20 cellular contexts compared by ENCODE assay signal in genomic region chr17:21218831-21219380, GRCh38.
"Had no signal": no experiment of that assay in that cellular context is flagged by ENCODE, and none has a peak within 500 bp of the region (broad histone marks: within the 10 kb centered on the region; RNA-seq: fewer than 3 reads in every experiment).

No MANE protein-coding gene starts in this region.

- H3K36me3 ChIP-seq: lower lobe of right lung, ovary, right atrium auricular region, thoracic aorta had no signal

- H3K4me3 ChIP-seq: esophagus muscularis mucosa, left ventricle myocardium inferior, lower lobe of right lung, ovary, right atrium auricular region, stomach, thoracic aorta had no signal

- ATAC-seq: lower lobe of right lung had no signal

- H3K9me3 ChIP-seq: esophagus muscularis mucosa, left ventricle myocardium inferior, lower lobe of right lung, ovary, right atrium auricular region, stomach, thoracic aorta had no signal

- H3K4me3 Mint-ChIP-seq: immature natural killer cell, memory B cell, mesothelial cell of epicardium, nephron progenitor cell had no signal

- H3K27me3 ChIP-seq: ovary, right atrium auricular region, stomach had no signal

- H3K9me3 Mint-ChIP-seq: immature natural killer cell, memory B cell, naive B cell had no signal

- H3K27me3 Mint-ChIP-seq: memory B cell, naive B cell had no signal

- H3K36me3 Mint-ChIP-seq: naive B cell had no signal

- H3K27ac Mint-ChIP-seq: immature natural killer cell, memory B cell, mesothelial cell of epicardium, naive B cell, nephron progenitor cell had no signal

- DNase-seq: cortex of kidney; effector memory CD4-positive, alpha-beta T cell; immature natural killer cell; left ventricle myocardium inferior; lower lobe of right lung; naive B cell; nephron progenitor cell; ovary; small intestine; stimulated activated CD4-positive, alpha-beta T cell treated with anti-CD3 and anti-CD28 coated beads, Interleukin-12 subunit alpha, Interleukin-12 subunit beta, amount 100 ng/mL, for 4 hours; stimulated activated naive CD4-positive, alpha-beta T cell; stomach; substantia nigra; trophoblast cell had no signal

- H3K27ac ChIP-seq: epithelial cell of prostate, esophagus muscularis mucosa, left ventricle myocardium inferior, lower lobe of right lung, ovary, right atrium auricular region, stomach, thoracic aorta had no signal
